ENCODE assay signal across 18 cellular contexts in the genomic region with DNA sequence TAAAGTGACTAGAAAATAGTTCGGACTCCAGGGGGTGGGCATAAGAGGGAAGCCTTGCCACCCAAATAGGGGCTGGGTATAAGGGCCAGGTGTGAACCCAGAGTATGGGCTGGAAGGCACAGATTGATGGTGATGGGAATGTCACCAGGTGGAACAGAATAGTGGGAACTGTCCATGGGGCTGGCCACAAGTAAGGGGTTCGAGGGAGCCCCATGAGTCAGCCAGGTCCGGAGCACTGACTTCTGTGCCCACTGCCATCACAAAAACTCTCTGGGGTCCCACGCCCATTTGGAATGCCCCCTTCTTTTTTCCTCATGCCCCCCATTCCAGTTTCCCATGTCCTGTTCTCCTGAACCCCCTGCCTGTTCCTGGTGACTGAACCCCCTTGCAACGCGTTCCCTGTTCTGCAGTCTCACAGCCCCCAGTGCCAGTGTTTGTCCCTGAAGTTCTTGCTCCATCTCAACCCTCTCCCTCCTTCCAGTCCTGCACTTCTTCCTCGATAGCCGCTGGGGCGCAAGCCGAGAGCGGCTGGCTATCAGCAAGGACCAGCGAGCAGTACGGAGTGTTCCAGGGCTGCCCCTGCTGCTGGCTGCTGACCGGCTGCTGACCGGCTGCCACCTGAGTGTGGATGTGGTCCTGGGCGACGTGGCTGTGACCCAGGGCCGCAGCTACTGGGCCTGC.
"Had no signal": no experiment of that assay in that cellular context is flagged by ENCODE, and none has a peak within 500 bp of the region (broad histone marks: within the 10 kb centered on the region; RNA-seq: fewer than 3 reads in every experiment).

No MANE protein-coding gene starts in this region.

- H3K27me3 Mint-ChIP-seq: activated T-cell treated with anti-CD3 and anti-CD28 coated beads, Interleukin-2, amount 50 U/mL, for 24 hours; memory B cell; naive B cell; T-cell had no signal

- H3K36me3 Mint-ChIP-seq: naive B cell had no signal

- H3K4me3 Mint-ChIP-seq: activated CD8-positive, alpha-beta T cell treated with anti-CD3 and anti-CD28 coated beads, Interleukin-2, amount 10 ng/mL, durations not matched to agents 7 days and 5 days; activated naive CD4-positive, alpha-beta T cell treated with anti-CD3 and anti-CD28 coated beads for 36 hours; activated T-cell treated with anti-CD3 and anti-CD28 coated beads, Interleukin-2, amount 50 U/mL, for 24 hours; memory B cell; naive B cell; neural crest cell; T-cell had no signal

- H3K36me3 ChIP-seq: ovary had no signal

- ATAC-seq: activated CD8-positive, alpha-beta T cell treated with anti-CD3 and anti-CD28 coated beads, Interleukin-2, amount 10 ng/mL, durations not matched to agents 7 days and 5 days; left colon; SK-N-SH treated with all-trans-retinoic acid at 6 μM for 48 hours; T-cell had no signal

- H3K27ac ChIP-seq: brain microvascular endothelial cell, esophagus muscularis mucosa, ovary had no signal

- DNase-seq: activated CD4-positive, alpha-beta T cell treated with anti-CD3 and anti-CD28 coated beads for 48 hours; activated CD4-positive, CD25-positive, alpha-beta regulatory T cell; activated CD8-positive, alpha-beta T cell treated with anti-CD3 and anti-CD28 coated beads, Interleukin-2, amount 10 ng/mL, durations not matched to agents 7 days and 5 days; activated naive CD4-positive, alpha-beta T cell treated with anti-CD3 and anti-CD28 coated beads for 36 hours; activated T-cell treated with anti-CD3 and anti-CD28 coated beads, Interleukin-2, amount 50 U/mL, for 24 hours; brain microvascular endothelial cell; effector memory CD4-positive, alpha-beta T cell; naive B cell; SIG-M5; stimulated activated naive CD4-positive, alpha-beta T cell; substantia nigra; T-cell had no signal

- H3K9me3 Mint-ChIP-seq: activated naive CD4-positive, alpha-beta T cell treated with anti-CD3 and anti-CD28 coated beads for 36 hours; activated T-cell treated with anti-CD3 and anti-CD28 coated beads, Interleukin-2, amount 50 U/mL, for 24 hours; memory B cell; naive B cell; neural crest cell; T-cell had no signal

- H3K4me3 ChIP-seq: esophagus muscularis mucosa, ovary had no signal

- H3K9me3 ChIP-seq: esophagus muscularis mucosa, ovary had no signal

- H3K27ac Mint-ChIP-seq: activated CD8-positive, alpha-beta T cell treated with anti-CD3 and anti-CD28 coated beads, Interleukin-2, amount 10 ng/mL, durations not matched to agents 7 days and 5 days; activated naive CD4-positive, alpha-beta T cell treated with anti-CD3 and anti-CD28 coated beads for 36 hours; activated T-cell treated with anti-CD3 and anti-CD28 coated beads, Interleukin-2, amount 50 U/mL, for 24 hours; memory B cell; naive B cell; T-cell had no signal

- H3K27me3 ChIP-seq: brain microvascular endothelial cell, esophagus muscularis mucosa, ovary had no signal
